8 cellular contexts compared by ENCODE assay signal in genomic region chr21:46153259-46154154, GRCh38.
DNase-seq lines count a peak whose midpoint lies in the region; ATAC-seq and TF ChIP-seq lines count a peak whose summit lies in the region.

No MANE protein-coding gene starts in this region.

- TF ChIP-seq CTCF in epithelial cell of esophagus (IDR thresholded peaks at IDR 0.05; ENCODE audit: insufficient read depth, low read depth, low read length, missing control alignments): peak; percentile 75

- no peak for ATAC-seq in GM21737 (IDR thresholded peaks at IDR 0.05; ENCODE audit: unreplicated experiment)

- DNase-seq in CMK (ENCODE audit: low read depth) (peak; percentile 68), Kasumi-1 (lab: John Stamatoyannopoulos, UW) (peak; percentile 23 to 30), epithelial cell of esophagus (ENCODE audit: low read depth) (peak; percentile 13), midbrain (lab: John Stamatoyannopoulos, UW) (peak; percentile 63), superior temporal gyrus (ENCODE audit: extremely low spot score) (peak; percentile 67)
- DNase-seq in activated CD4-positive, alpha-beta T cell treated with anti-CD3 and anti-CD28 coated beads for 48 hours: peak; percentile 76
- no peak for DNase-seq in NK-92 treated with Interleukin-12 subunit alpha and Interleukin-12 subunit beta, amount 100 ng/mL, for 24 hours (lab: John Stamatoyannopoulos, UW)

- H3K4me3 ChIP-seq in epithelial cell of esophagus (ENCODE audit: low read length): peak overlapping the region; percentile 24
